Comparison of ENCODE assay signal across 1 cellular context in the genomic region with DNA sequence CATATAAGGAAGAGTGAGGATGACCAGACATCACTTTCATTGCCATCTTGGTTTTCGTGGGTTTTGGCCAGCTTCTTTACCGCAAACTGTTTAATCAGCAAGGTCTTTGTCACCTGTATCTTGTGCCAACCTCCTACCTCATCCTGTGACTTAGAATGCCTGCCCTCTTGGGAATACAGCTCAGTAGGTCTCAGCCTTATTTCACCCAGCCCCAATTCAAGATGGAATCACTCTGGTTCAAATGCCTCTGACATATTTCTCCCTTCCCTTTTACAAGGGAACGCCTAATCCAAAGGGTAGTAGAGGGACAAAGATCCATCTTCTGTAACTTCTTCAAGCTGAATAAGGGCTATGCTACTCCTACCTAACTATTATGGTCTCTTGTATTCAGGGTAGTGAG.
TF ChIP-seq lines count a peak whose summit lies in the region.

No MANE protein-coding gene starts in this region.

TF ChIP-seq in K562, 482 proteins besides CTCF, POLR2A, EP300 and RAD21 (continued from another document):
- TF ChIP-seq ZNF140 (CRISPR knock-in tag; IDR thresholded peaks at IDR 0.05) = no peak
- TF ChIP-seq, protein P1, sequence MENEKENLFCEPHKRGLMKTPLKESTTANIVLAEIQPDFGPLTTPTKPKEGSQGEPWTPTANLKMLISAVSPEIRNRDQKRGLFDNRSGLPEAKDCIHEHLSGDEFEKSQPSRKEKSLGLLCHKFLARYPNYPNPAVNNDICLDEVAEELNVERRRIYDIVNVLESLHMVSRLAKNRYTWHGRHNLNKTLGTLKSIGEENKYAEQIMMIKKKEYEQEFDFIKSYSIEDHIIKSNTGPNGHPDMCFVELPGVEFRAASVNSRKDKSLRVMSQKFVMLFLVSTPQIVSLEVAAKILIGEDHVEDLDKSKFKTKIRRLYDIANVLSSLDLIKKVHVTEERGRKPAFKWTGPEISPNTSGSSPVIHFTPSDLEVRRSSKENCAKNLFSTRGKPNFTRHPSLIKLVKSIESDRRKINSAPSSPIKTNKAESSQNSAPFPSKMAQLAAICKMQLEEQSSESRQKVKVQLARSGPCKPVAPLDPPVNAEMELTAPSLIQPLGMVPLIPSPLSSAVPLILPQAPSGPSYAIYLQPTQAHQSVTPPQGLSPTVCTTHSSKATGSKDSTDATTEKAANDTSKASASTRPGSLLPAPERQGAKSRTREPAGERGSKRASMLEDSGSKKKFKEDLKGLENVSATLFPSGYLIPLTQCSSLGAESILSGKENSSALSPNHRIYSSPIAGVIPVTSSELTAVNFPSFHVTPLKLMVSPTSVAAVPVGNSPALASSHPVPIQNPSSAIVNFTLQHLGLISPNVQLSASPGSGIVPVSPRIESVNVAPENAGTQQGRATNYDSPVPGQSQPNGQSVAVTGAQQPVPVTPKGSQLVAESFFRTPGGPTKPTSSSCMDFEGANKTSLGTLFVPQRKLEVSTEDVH (IDR thresholded peaks at IDR 0.05; ENCODE audit: low read depth, partially characterized antibody) = no peak
- no peak for TF ChIP-seq MEF2A (IDR thresholded peaks at IDR 0.05; ENCODE audit: control insufficient read depth, low read depth, low read length)
- TF ChIP-seq ZNF146 (CRISPR knock-in tag; IDR thresholded peaks at IDR 0.05; ENCODE audit: unreplicated experiment) = no peak
- no peak for TF ChIP-seq KDM4B (IDR thresholded peaks at IDR 0.05; ENCODE audit: borderline replicate concordance in 2 of 2, low read depth in 1 of 2)
- TF ChIP-seq, protein P2, sequence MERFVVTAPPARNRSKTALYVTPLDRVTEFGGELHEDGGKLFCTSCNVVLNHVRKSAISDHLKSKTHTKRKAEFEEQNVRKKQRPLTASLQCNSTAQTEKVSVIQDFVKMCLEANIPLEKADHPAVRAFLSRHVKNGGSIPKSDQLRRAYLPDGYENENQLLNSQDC (CRISPR knock-in tag; IDR thresholded peaks at IDR 0.05) = no peak
- TF ChIP-seq, protein P3, sequence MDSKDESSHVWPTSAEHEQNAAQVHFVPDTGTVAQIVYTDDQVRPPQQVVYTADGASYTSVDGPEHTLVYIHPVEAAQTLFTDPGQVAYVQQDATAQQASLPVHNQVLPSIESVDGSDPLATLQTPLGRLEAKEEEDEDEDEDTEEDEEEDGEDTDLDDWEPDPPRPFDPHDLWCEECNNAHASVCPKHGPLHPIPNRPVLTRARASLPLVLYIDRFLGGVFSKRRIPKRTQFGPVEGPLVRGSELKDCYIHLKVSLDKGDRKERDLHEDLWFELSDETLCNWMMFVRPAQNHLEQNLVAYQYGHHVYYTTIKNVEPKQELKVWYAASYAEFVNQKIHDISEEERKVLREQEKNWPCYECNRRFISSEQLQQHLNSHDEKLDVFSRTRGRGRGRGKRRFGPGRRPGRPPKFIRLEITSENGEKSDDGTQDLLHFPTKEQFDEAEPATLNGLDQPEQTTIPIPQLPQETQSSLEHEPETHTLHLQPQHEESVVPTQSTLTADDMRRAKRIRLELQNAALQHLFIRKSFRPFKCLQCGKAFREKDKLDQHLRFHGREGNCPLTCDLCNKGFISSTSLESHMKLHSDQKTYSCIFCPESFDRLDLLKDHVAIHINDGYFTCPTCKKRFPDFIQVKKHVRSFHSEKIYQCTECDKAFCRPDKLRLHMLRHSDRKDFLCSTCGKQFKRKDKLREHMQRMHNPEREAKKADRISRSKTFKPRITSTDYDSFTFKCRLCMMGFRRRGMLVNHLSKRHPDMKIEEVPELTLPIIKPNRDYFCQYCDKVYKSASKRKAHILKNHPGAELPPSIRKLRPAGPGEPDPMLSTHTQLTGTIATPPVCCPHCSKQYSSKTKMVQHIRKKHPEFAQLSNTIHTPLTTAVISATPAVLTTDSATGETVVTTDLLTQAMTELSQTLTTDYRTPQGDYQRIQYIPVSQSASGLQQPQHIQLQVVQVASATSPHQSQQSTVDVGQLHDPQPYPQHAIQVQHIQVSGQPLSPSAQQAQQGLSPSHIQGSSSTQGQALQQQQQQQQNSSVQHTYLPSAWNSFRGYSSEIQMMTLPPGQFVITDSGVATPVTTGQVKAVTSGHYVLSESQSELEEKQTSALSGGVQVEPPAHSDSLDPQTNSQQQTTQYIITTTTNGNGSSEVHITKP (IDR thresholded peaks at IDR 0.05; ENCODE audit: partially characterized antibody) = no peak
- 0 out of 2 replicates have a peak, but pooled peaks have one; percentile 27 for TF ChIP-seq PTRF (tag; IDR thresholded peaks at IDR 0.05)
- no peak for TF ChIP-seq ETV5 (CRISPR knock-in tag; IDR thresholded peaks at IDR 0.05; ENCODE audit: low read depth)
- TF ChIP-seq BACH1 (tag; IDR thresholded peaks at IDR 0.05) = peak; percentile 63; the same call in 1 of the 2 replicates
- TF ChIP-seq BHLHE40 (IDR thresholded peaks at IDR 0.05; ENCODE audit: low read length) = no peak
- TF ChIP-seq PHB2 (IDR thresholded peaks at IDR 0.05; ENCODE audit: low read depth) = no peak
- no peak for TF ChIP-seq CC2D1A (IDR thresholded peaks at IDR 0.05)
- no peak for TF ChIP-seq PHF20 (IDR thresholded peaks at IDR 0.05; ENCODE audit: partially characterized antibody)
